Comparison of ENCODE assay signal across 15 cellular contexts in the genomic region with DNA sequence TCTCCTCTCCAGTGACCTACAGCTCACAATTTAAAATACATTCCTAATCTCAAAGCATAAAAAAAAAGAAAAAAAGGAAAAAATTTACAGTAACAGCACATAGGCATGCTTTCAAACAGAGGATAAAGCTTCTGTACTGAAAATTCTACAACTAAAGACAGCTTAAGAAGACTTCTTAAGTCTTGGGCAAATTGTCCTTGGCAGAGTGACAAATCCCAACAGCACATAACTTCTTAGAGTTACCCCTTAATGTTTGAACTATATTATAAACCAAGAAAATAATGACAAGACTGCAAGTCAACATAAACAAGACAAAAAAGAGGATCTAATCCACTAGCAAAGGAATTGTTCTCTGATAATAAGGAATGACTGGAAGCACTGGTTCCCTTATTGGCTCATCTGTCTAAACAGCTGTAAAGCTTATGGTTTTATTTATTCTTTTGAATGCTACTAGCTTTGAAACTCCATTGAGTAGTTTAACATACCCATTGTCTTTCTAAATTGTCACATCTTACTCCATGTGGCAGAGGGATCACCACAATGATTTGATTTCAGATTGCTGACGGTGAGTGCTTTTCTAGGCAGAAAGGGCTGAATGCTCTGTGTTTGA.
A peak's percentile ranks its signal among the peaks of the same experiment; 100 is the strongest.
DNase-seq lines count a peak whose midpoint lies in the region; ATAC-seq and TF ChIP-seq lines count a peak whose summit lies in the region.
"Had no signal": no experiment of that assay in that cellular context is flagged by ENCODE, and none has a peak within 500 bp of the region (broad histone marks: within the 10 kb centered on the region; RNA-seq: fewer than 3 reads in every experiment).

No MANE protein-coding gene starts in this region.

- no peaks in the 10 kb centered on the region for H3K79me2 ChIP-seq in GM23338 (replicated peaks; ENCODE audit: insufficient read depth)
- no peaks in the 10 kb centered on the region for H3K79me2 ChIP-seq in neural progenitor cell (ENCODE audit: low read depth)

- H3K27ac Mint-ChIP-seq in GM23338, result no peak overlapping the region
- no peak overlapping the region for H3K27ac Mint-ChIP-seq in neural progenitor cell
- H3K27ac Mint-ChIP-seq: CD4-positive, alpha-beta memory T cell had no signal

- H3K4me1 ChIP-seq in GM23338 (ENCODE audit: insufficient read depth) (peaks cover 19% of the 10 kb centered on the region), HUES6 (ENCODE audit: control insufficient read depth, insufficient read depth, low read length) (peaks cover 16% of the 10 kb centered on the region), neural progenitor cell (peaks cover 33% of the 10 kb centered on the region), uterus (no peaks in the 10 kb centered on the region)
- H3K4me1 ChIP-seq: Caco-2 had no signal

- no peaks in the 10 kb centered on the region for H3K27me3 Mint-ChIP-seq in GM23338 (ENCODE audit: insufficient read depth, low read depth, poor library complexity)
- no peaks in the 10 kb centered on the region for H3K27me3 Mint-ChIP-seq in neural progenitor cell (ENCODE audit: insufficient read depth, low read depth)
- H3K27me3 Mint-ChIP-seq: CD4-positive, alpha-beta memory T cell had no signal

- H3K9me3 ChIP-seq in HUES6 (ENCODE audit: control insufficient read depth, insufficient read depth, low read depth, low read length) (no peaks in the 10 kb centered on the region), neural progenitor cell (ENCODE audit: low read depth) (no peaks in the 10 kb centered on the region), uterus (no peaks in the 10 kb centered on the region)

- DNase-seq in GM23338 (ENCODE audit: low spot score) (peak; percentile 20), neural progenitor cell (ENCODE audit: low spot score) (no peak), kidney glomerular epithelial cell (lab: John Stamatoyannopoulos, UW) (no peak), uterus (no peak), HEK293T (ENCODE audit: extremely low spot score) (no peak)
- DNase-seq: 8988T; C1 segment of cervical spinal cord; Caco-2; CD4-positive, alpha-beta memory T cell; DMS153; DND-41; GM23248; HCEC 1CT had no signal

- H3K9ac ChIP-seq in HUES6 (ENCODE audit: low read length) (no peak overlapping the region), neural progenitor cell (no peak overlapping the region)
- H3K9ac ChIP-seq: GM23248 had no signal

- H3K9me2 ChIP-seq in GM23338 (ENCODE audit: insufficient read depth), result peaks cover 6% of the 10 kb centered on the region; the same call in 1 of the 2 replicates

- POLR2A ChIA-PET in HEK293T (lab: Yijun Ruan, JAX), result no interaction called here

- intact Hi-C loops in uterus (cut with DNase I; ENCODE audit: low total_unique reads), result no loop called here

- H3K9me3 Mint-ChIP-seq in GM23338, result no peaks in the 10 kb centered on the region
- H3K9me3 Mint-ChIP-seq in neural progenitor cell, result no peaks in the 10 kb centered on the region

- H4K20me1 ChIP-seq in GM23338 (replicated peaks; ENCODE audit: insufficient read depth) (no peaks in the 10 kb centered on the region), neural progenitor cell (ENCODE audit: low read depth) (no peaks in the 10 kb centered on the region)

- no peak; the same call in 2 of the 3 replicates for ATAC-seq in GM23338
- ATAC-seq: GM12878 had no signal

- H3K36me3 ChIP-seq in GM23338 (ENCODE audit: insufficient read depth) (no peaks in the 10 kb centered on the region), HUES6 (ENCODE audit: control insufficient read depth, insufficient read depth, low read length) (no peaks in the 10 kb centered on the region), neural progenitor cell (no peaks in the 10 kb centered on the region), uterus (no peaks in the 10 kb centered on the region)

- H3F3A ChIP-seq in GM23338 (replicated peaks; ENCODE audit: low read depth) (no peaks in the 10 kb centered on the region), neural progenitor cell (ENCODE audit: low read depth) (no peaks in the 10 kb centered on the region)

- H3K27me3 ChIP-seq in GM23338 (ENCODE audit: insufficient read depth), result no peaks in the 10 kb centered on the region
- no peaks in the 10 kb centered on the region for H3K27me3 ChIP-seq in HUES6 (ENCODE audit: control insufficient read depth, insufficient read depth, low read length)
- no peaks in the 10 kb centered on the region for H3K27me3 ChIP-seq in neural progenitor cell
- H3K27me3 ChIP-seq in uterus, result no peaks in the 10 kb centered on the region

- CTCF ChIA-PET in HEK293T (lab: Yijun Ruan, JAX), result no interaction called here

- H3K4me1 Mint-ChIP-seq in GM23338, result peaks cover 34% of the 10 kb centered on the region
- H3K4me1 Mint-ChIP-seq in neural progenitor cell, result no peaks in the 10 kb centered on the region
- H3K4me1 Mint-ChIP-seq: CD4-positive, alpha-beta memory T cell had no signal

- H2AFZ ChIP-seq in GM23338, result no peak overlapping the region
- no peak overlapping the region for H2AFZ ChIP-seq in neural progenitor cell (replicated peaks)
- H2AFZ ChIP-seq: GM23248 had no signal

- H3K4me3 Mint-ChIP-seq in GM23338, result no peak overlapping the region
- H3K4me3 Mint-ChIP-seq in neural progenitor cell, result no peak overlapping the region
- H3K4me3 Mint-ChIP-seq: CD4-positive, alpha-beta memory T cell had no signal

- H3K36me3 Mint-ChIP-seq in GM23338 (ENCODE audit: low read depth) (no peaks in the 10 kb centered on the region), neural progenitor cell (no peaks in the 10 kb centered on the region)

- TF ChIP-seq POLR2A in uterus (IDR thresholded peaks at IDR 0.05), result no peak

- 0 out of 2 replicates have a peak overlapping the region, but pooled peaks have one; percentile 11 for H3K4me2 ChIP-seq in GM23338
- H3K4me2 ChIP-seq in neural progenitor cell, result peak overlapping the region; percentile 16

- TF ChIP-seq CTCF in GM23338 (conservative IDR thresholded peaks at IDR 0.05; ENCODE audit: low read depth in 2 of 2) (no peak), neural progenitor cell (IDR thresholded peaks at IDR 0.05) (no peak), uterus (IDR thresholded peaks at IDR 0.05) (no peak)

- H3K4me3 ChIP-seq in GM23338, result no peak overlapping the region
- no peak overlapping the region for H3K4me3 ChIP-seq in HUES6 (ENCODE audit: low read depth, low read length)
- H3K4me3 ChIP-seq in neural progenitor cell, result no peak overlapping the region
- no peak overlapping the region for H3K4me3 ChIP-seq in uterus
- H3K4me3 ChIP-seq: GM12878, GM23248 had no signal

- H3K27ac ChIP-seq in GM23338 (ENCODE audit: low read depth) (no peak overlapping the region), HUES6 (ENCODE audit: low read depth, low read length) (peak overlapping the region; percentile 39; the same call in 1 of the 2 replicates), neural progenitor cell (peak overlapping the region; percentile 7), uterus (no peak overlapping the region)
- H3K27ac ChIP-seq: GM23248 had no signal

TF ChIP-seq in HEK293T, 16 proteins besides CTCF, POLR2A, EP300 and RAD21:
- TF ChIP-seq FOXM1 (IDR thresholded peaks at IDR 0.05; ENCODE audit: borderline replicate concordance) (no peak), FOXK2 (IDR thresholded peaks at IDR 0.05) (no peak), NFRKB (IDR thresholded peaks at IDR 0.05) (no peak), LEF1 (IDR thresholded peaks at IDR 0.05; ENCODE audit: borderline replicate concordance) (no peak), ELF4 (IDR thresholded peaks at IDR 0.05) (no peak), SP1 (IDR thresholded peaks at IDR 0.05) (no peak), SUZ12 (IDR thresholded peaks at IDR 0.05) (no peak), L3MBTL2 (conservative IDR thresholded peaks at IDR 0.05) (no peak), HDGF (IDR thresholded peaks at IDR 0.05; ENCODE audit: borderline replicate concordance) (no peak), FOXA1 (IDR thresholded peaks at IDR 0.05) (no peak), TARDBP (IDR thresholded peaks at IDR 0.05) (no peak), ARNT (IDR thresholded peaks at IDR 0.05) (no peak)

Comparison
In these comparisons a context has a peak if more than half of its experiments do, and no peak if none do; other contexts are left out.
1. H3K27ac ChIP-seq: peak in HUES6 (single experiment) and neural progenitor cell (single experiment); none in GM23338 (single experiment) and uterus (0 of 2).